ENCODE assay signal across 1 cellular context in the genomic region with DNA sequence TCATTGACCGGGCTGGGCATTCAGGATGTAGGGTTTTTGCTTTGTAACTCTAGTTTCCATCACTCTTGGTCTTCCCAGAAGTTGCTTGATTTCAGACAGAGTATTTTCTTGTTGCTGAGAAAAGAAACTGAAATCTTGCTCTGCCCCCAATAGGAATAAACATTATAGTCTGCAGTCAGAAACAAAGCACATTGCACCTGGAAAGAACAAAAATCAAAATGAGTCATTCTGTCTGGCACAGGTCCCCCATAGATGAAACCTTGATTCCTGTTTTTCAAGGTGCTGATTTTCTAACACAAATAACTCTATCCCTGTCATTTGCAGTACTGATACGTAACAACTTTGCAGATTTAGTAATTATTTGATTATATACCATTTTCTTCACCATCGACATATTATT.
TF ChIP-seq lines count a peak whose summit lies in the region.

No MANE protein-coding gene starts in this region.

TF ChIP-seq in GM23338, 12 proteins besides CTCF, POLR2A, EP300 and RAD21 (continued from another document):
- TF ChIP-seq, protein P1, sequence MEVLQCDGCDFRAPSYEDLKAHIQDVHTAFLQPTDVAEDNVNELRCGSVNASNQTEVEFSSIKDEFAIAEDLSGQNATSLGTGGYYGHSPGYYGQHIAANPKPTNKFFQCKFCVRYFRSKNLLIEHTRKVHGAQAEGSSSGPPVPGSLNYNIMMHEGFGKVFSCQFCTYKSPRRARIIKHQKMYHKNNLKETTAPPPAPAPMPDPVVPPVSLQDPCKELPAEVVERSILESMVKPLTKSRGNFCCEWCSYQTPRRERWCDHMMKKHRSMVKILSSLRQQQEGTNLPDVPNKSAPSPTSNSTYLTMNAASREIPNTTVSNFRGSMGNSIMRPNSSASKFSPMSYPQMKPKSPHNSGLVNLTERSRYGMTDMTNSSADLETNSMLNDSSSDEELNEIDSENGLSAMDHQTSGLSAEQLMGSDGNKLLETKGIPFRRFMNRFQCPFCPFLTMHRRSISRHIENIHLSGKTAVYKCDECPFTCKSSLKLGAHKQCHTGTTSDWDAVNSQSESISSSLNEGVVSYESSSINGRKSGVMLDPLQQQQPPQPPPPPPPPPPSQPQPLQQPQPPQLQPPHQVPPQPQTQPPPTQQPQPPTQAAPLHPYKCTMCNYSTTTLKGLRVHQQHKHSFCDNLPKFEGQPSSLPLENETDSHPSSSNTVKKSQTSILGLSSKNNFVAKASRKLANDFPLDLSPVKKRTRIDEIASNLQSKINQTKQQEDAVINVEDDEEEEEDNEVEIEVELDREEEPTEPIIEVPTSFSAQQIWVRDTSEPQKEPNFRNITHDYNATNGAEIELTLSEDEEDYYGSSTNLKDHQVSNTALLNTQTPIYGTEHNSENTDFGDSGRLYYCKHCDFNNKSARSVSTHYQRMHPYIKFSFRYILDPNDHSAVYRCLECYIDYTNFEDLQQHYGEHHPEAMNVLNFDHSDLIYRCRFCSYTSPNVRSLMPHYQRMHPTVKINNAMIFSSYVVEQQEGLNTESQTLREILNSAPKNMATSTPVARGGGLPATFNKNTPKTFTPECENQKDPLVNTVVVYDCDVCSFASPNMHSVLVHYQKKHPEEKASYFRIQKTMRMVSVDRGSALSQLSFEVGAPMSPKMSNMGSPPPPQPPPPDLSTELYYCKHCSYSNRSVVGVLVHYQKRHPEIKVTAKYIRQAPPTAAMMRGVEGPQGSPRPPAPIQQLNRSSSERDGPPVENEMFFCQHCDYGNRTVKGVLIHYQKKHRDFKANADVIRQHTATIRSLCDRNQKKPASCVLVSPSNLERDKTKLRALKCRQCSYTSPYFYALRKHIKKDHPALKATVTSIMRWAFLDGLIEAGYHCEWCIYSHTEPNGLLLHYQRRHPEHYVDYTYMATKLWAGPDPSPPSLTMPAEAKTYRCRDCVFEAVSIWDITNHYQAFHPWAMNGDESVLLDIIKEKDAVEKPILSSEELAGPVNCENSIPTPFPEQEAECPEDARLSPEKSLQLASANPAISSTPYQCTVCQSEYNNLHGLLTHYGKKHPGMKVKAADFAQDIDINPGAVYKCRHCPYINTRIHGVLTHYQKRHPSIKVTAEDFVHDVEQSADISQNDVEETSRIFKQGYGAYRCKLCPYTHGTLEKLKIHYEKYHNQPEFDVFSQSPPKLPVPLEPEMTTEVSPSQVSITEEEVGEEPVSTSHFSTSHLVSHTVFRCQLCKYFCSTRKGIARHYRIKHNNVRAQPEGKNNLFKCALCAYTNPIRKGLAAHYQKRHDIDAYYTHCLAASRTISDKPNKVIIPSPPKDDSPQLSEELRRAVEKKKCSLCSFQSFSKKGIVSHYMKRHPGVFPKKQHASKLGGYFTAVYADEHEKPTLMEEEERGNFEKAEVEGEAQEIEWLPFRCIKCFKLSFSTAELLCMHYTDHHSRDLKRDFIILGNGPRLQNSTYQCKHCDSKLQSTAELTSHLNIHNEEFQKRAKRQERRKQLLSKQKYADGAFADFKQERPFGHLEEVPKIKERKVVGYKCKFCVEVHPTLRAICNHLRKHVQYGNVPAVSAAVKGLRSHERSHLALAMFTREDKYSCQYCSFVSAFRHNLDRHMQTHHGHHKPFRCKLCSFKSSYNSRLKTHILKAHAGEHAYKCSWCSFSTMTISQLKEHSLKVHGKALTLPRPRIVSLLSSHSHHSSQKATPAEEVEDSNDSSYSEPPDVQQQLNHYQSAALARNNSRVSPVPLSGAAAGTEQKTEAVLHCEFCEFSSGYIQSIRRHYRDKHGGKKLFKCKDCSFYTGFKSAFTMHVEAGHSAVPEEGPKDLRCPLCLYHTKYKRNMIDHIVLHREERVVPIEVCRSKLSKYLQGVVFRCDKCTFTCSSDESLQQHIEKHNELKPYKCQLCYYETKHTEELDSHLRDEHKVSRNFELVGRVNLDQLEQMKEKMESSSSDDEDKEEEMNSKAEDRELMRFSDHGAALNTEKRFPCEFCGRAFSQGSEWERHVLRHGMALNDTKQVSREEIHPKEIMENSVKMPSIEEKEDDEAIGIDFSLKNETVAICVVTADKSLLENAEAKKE (CRISPR knock-in tag; IDR thresholded peaks at IDR 0.05): no peak
